14 cellular contexts compared by ENCODE assay signal in the genomic region with DNA sequence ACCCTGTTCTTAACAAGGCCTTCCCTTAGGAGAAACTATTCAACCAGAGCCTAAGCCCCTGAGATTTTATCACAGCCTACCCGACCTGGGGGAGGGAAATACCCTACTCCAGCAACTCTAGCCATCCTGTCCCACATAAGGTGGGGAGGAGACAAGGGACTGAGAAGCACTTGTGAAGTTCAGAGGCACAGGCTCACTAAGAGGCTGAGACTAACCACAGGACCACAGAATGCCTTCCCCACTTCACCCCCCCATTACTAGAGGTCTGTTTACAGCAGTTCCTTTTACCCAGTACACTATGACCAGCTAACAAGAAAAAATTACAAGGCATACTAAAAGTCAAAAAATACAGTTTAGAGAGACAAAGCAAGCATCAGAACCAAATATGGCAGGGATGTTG.
DNase-seq lines count a peak whose midpoint lies in the region; ATAC-seq lines count a peak whose summit lies in the region.
"Had no signal": no experiment of that assay in that cellular context is flagged by ENCODE, and none has a peak within 500 bp of the region (broad histone marks: within the 10 kb centered on the region; RNA-seq: fewer than 3 reads in every experiment).

No MANE protein-coding gene starts in this region.

- intact Hi-C loops in aorta (cut with DNase I): no loop called here

- no peaks in the 10 kb centered on the region for H3K27me3 Mint-ChIP-seq in memory B cell
- H3K27me3 Mint-ChIP-seq: type B pancreatic cell had no signal

- H3K27ac ChIP-seq in aorta (ENCODE audit: low read depth in 1 of 2, low read length in 2 of 2): no peak overlapping the region
- H3K27ac ChIP-seq: right lobe of liver had no signal

- no peaks in the 10 kb centered on the region for H3K36me3 ChIP-seq in aorta (ENCODE audit: control insufficient read depth in 1 of 2, insufficient read depth in 2 of 2, low read length in 1 of 2)
- H3K36me3 ChIP-seq: right lobe of liver had no signal

- no peaks in the 10 kb centered on the region for H3K4me1 ChIP-seq in aorta (ENCODE audit: control insufficient read depth in 1 of 2, insufficient read depth in 2 of 2, low read length in 2 of 2)
- H3K4me1 ChIP-seq: right lobe of liver had no signal

- peaks cover 27% of the 10 kb centered on the region for H3K36me3 Mint-ChIP-seq in memory B cell
- H3K36me3 Mint-ChIP-seq: activated CD4-positive, alpha-beta memory T cell treated with anti-CD3 and anti-CD28 coated beads for 36 hours; CD14-positive monocyte; type B pancreatic cell had no signal

- no peaks in the 10 kb centered on the region for H3K27me3 ChIP-seq in aorta (ENCODE audit: control insufficient read depth in 1 of 2, insufficient read depth in 2 of 2, low read length in 1 of 2)
- H3K27me3 ChIP-seq: right lobe of liver had no signal

- peak overlapping the region; percentile 95 for H3K27ac Mint-ChIP-seq in memory B cell
- H3K27ac Mint-ChIP-seq: activated CD4-positive, alpha-beta memory T cell treated with anti-CD3 and anti-CD28 coated beads for 36 hours; CD14-positive monocyte; type B pancreatic cell had no signal

- H3K9me3 ChIP-seq in aorta (ENCODE audit: control insufficient read depth, low read length): no peaks in the 10 kb centered on the region
- H3K9me3 ChIP-seq: right lobe of liver had no signal

- peaks cover 15% of the 10 kb centered on the region for H3K9me3 Mint-ChIP-seq in memory B cell
- H3K9me3 Mint-ChIP-seq: activated CD4-positive, alpha-beta memory T cell treated with anti-CD3 and anti-CD28 coated beads for 36 hours; type B pancreatic cell had no signal

- no peak overlapping the region for H3K4me3 ChIP-seq in aorta (ENCODE audit: low read length in 2 of 2)
- H3K4me3 ChIP-seq: right lobe of liver had no signal

- ATAC-seq in GM18520 (IDR thresholded peaks at IDR 0.05; ENCODE audit: unreplicated experiment) (peak; percentile 74), GM21723 (IDR thresholded peaks at IDR 0.05; ENCODE audit: unreplicated experiment) (peak; percentile 86), HG03342 (IDR thresholded peaks at IDR 0.05; ENCODE audit: unreplicated experiment) (peak; percentile 71), memory B cell (ENCODE audit: low read depth) (peak; percentile 78), aorta (ENCODE audit: low FRiP score) (no peak)
- ATAC-seq: right lobe of liver had no signal

- 0 to 10% methylated on average over 1 of the region's 1 CpG for WGBS in aorta, 2 donors

- peaks cover 50% of the 10 kb centered on the region for H3K4me1 Mint-ChIP-seq in memory B cell

- peak overlapping the region; percentile 37 for H3K4me3 Mint-ChIP-seq in memory B cell
- H3K4me3 Mint-ChIP-seq: activated CD4-positive, alpha-beta memory T cell treated with anti-CD3 and anti-CD28 coated beads for 36 hours; CD14-positive monocyte; type B pancreatic cell had no signal

- DNase-seq in memory B cell (ENCODE audit: low spot score in 2 of 2) (no peak), aorta (no peak), NCI-H524 (lab: John Stamatoyannopoulos, UW) (no peak)
- no peak for DNase-seq in activated CD4-positive, alpha-beta T cell treated with anti-CD3 and anti-CD28 coated beads for 48 hours
- DNase-seq in stimulated activated CD4-positive, alpha-beta T cell treated with anti-CD3 and anti-CD28 coated beads, Interleukin-4, amount 100 ng/mL, for 24 hours: no peak
- DNase-seq: activated CD4-positive, alpha-beta memory T cell treated with anti-CD3 and anti-CD28 coated beads for 36 hours; NCI-H187 treated with DMSO at 0.1 percent for 48 hours; right lobe of liver; T-helper 1 cell had no signal
